ENCODE assay signal across 1 cellular context in the genomic region with DNA sequence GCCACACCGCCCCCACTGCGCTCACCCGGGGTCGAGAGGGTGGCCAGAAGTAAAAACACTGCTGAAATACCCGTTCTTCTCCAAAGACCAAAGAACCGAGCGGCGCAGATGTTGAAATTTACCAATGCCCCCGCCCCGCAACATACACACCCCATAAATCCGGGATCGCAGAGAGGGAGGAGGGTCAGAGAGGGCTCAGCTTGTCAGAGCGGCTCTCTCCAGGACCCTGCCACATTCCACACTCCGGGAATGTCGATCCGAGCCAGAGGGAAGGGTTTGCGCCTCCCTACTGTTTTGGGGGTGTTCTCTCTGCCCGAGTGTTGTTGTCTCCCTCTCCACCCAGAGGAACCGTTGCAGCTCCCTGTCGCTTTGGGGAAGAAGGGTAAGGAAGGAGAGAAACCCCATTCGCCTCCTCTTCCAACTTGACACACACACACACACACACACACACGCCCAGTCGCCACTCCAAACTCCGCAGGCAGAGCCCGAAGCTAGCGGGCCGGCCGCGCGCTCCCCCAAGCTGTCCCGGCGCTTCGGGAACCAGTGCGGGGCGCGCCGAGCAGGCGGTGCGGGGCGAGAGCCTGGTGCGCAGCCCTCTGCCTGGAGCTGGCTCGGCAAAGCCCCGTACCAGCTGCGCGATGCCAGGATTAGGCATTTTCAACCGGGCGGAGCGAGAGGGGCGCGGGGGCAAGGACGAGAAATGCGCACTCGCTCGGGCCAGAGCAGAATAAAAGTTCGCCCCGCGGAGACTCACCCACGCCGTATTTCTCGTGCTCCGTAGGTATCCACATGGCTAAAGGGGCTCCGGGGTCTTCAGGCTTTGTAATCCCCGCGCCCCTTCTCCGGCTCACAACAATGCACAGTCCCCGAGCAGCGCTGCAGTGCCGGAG.
A peak's percentile ranks its signal among the peaks of the same experiment; 100 is the strongest.
TF ChIP-seq lines count a peak whose summit lies in the region.

No MANE protein-coding gene starts in this region.

TF ChIP-seq in HepG2, 621 proteins besides CTCF, POLR2A, EP300 and RAD21 (continued from another document):
- TF ChIP-seq ZNF687 (CRISPR knock-in tag; IDR thresholded peaks at IDR 0.05), result peak; percentile 68
- no peak for TF ChIP-seq NPAS2 (CRISPR knock-in tag; IDR thresholded peaks at IDR 0.05; ENCODE audit: borderline replicate concordance)
- no peak for TF ChIP-seq SP1 (IDR thresholded peaks at IDR 0.05)
- TF ChIP-seq SP1 (CRISPR knock-in tag; IDR thresholded peaks at IDR 0.05), result no peak
- peak; percentile 35; the same call in 1 of the 2 replicates for TF ChIP-seq KDM2A (CRISPR knock-in tag; IDR thresholded peaks at IDR 0.05; ENCODE audit: borderline replicate concordance, low read depth)
- peak; percentile 47 for TF ChIP-seq AGO2 (optimal IDR thresholded peaks at IDR 0.05; ENCODE audit: low read depth, low read length)
- no peak for TF ChIP-seq ZHX2 (IDR thresholded peaks at IDR 0.05; ENCODE audit: low read depth)
- TF ChIP-seq ZHX2 (CRISPR knock-in tag; IDR thresholded peaks at IDR 0.05; ENCODE audit: borderline replicate concordance), result peak; percentile 63; the same call in 1 of the 2 replicates
- 0 out of 2 replicates have a peak, but pooled peaks have one; percentile 8 for TF ChIP-seq CEBPG (CRISPR knock-in tag; IDR thresholded peaks at IDR 0.05)
- no peak for TF ChIP-seq SNAI1 (CRISPR knock-in tag; IDR thresholded peaks at IDR 0.05; ENCODE audit: borderline replicate concordance)
- TF ChIP-seq NR2C2 (CRISPR knock-in tag; IDR thresholded peaks at IDR 0.05; ENCODE audit: borderline replicate concordance), result no peak
- TF ChIP-seq ZNF670 (CRISPR knock-in tag; IDR thresholded peaks at IDR 0.05; ENCODE audit: borderline replicate concordance), result no peak
- no peak for TF ChIP-seq SOX6 (IDR thresholded peaks at IDR 0.05)
- no peak; the same call in 1 of the 2 replicates for TF ChIP-seq SOX6 (CRISPR knock-in tag; IDR thresholded peaks at IDR 0.05)
- TF ChIP-seq ZFP90 (CRISPR knock-in tag; IDR thresholded peaks at IDR 0.05; ENCODE audit: borderline replicate concordance), result no peak
- TF ChIP-seq ZNF678 (CRISPR knock-in tag; IDR thresholded peaks at IDR 0.05), result peak; percentile 61; the same call in 1 of the 2 replicates
- TF ChIP-seq CREB1 (IDR thresholded peaks at IDR 0.05), result no peak
- TF ChIP-seq CREB1 (CRISPR knock-in tag; IDR thresholded peaks at IDR 0.05), result no peak
- no peak for TF ChIP-seq PRPF4 (IDR thresholded peaks at IDR 0.05; ENCODE audit: low read depth, low read length, poor library complexity, severe bottlenecking)
